1 cellular context compared by ENCODE assay signal in genomic region chr7:128739048-128739962, GRCh38.
A peak's percentile ranks its signal among the peaks of the same experiment; 100 is the strongest.
TF ChIP-seq lines count a peak whose summit lies in the region.

CALU (plus strand) TSS chr7:128739359; CDS start chr7:128748584, 9,225 bp downstream.

TF ChIP-seq in K562, 482 proteins besides CTCF, POLR2A, EP300 and RAD21 (continued from another document and continues in another):
- TF ChIP-seq ZNF407 (IDR thresholded peaks at IDR 0.05; ENCODE audit: low read depth) (no peak), RBM22 (IDR thresholded peaks at IDR 0.05; ENCODE audit: low read depth, low read length, poor library complexity, severe bottlenecking) (peak; percentile 44), NFIC (IDR thresholded peaks at IDR 0.05) (no peak), HDAC8 (tag; IDR thresholded peaks at IDR 0.05) (no peak), SFPQ (IDR thresholded peaks at IDR 0.05; ENCODE audit: low read depth, low read length) (no peak), SRSF7 (optimal IDR thresholded peaks at IDR 0.05; ENCODE audit: low read depth, low read length) (no peak), GMEB1 (CRISPR knock-in tag; IDR thresholded peaks at IDR 0.05) (peak; percentile 57), MBD1 (CRISPR knock-in tag; IDR thresholded peaks at IDR 0.05) (no peak), ELK3 (CRISPR knock-in tag; IDR thresholded peaks at IDR 0.05) (no peak), E2F4 (CRISPR knock-in tag; IDR thresholded peaks at IDR 0.05; ENCODE audit: low read depth) (peak; percentile 51; the same call in 1 of the 2 replicates), GATAD2A (IDR thresholded peaks at IDR 0.05) (peak; percentile 43; the same call in 1 of the 2 replicates), RCOR1 (IDR thresholded peaks at IDR 0.05; ENCODE audit: borderline replicate concordance in 1 of 2, low read depth in 2 of 2, low read length in 2 of 2) (no peak; a peak in 1 of 4 replicates), ZNF668 (CRISPR knock-in tag; IDR thresholded peaks at IDR 0.05) (no peak), CTCFL (IDR thresholded peaks at IDR 0.05; ENCODE audit: borderline replicate concordance, insufficient read depth, low read depth, low read length, poor library complexity, severe bottlenecking) (peak; percentile 12), PHB2 (IDR thresholded peaks at IDR 0.05; ENCODE audit: low read depth) (peak; percentile 12; the same call in 1 of the 2 replicates), ILK (tag; IDR thresholded peaks at IDR 0.05; ENCODE audit: borderline replicate concordance, low read depth) (no peak), TSHZ1 (CRISPR knock-in tag; IDR thresholded peaks at IDR 0.05) (no peak), ZNF507 (tag; conservative IDR thresholded peaks at IDR 0.05) (no peak), ZNF518B (CRISPR knock-in tag; IDR thresholded peaks at IDR 0.05) (no peak), PTTG1 (tag; IDR thresholded peaks at IDR 0.05; ENCODE audit: low read depth) (no peak), HEY1 (CRISPR knock-in tag; IDR thresholded peaks at IDR 0.05; ENCODE audit: borderline replicate concordance) (no peak), NFRKB (IDR thresholded peaks at IDR 0.05; ENCODE audit: low read depth) (peak; percentile 27; the same call in 1 of the 2 replicates), ZNF133 (CRISPR knock-in tag; IDR thresholded peaks at IDR 0.05) (no peak), ARID1B (IDR thresholded peaks at IDR 0.05) (peak; percentile 58), L3MBTL2 (IDR thresholded peaks at IDR 0.05) (peak; percentile 97), ZNF444 (CRISPR knock-in tag; IDR thresholded peaks at IDR 0.05) (no peak), EWSR1 (IDR thresholded peaks at IDR 0.05; ENCODE audit: borderline replicate concordance, low read depth, partially characterized antibody) (no peak), MTA2 (IDR thresholded peaks at IDR 0.05; ENCODE audit: low read depth) (no peak), ZNF408 (CRISPR knock-in tag; IDR thresholded peaks at IDR 0.05; ENCODE audit: low read depth) (no peak)
